12 cellular contexts compared by ENCODE assay signal in the genomic region with DNA sequence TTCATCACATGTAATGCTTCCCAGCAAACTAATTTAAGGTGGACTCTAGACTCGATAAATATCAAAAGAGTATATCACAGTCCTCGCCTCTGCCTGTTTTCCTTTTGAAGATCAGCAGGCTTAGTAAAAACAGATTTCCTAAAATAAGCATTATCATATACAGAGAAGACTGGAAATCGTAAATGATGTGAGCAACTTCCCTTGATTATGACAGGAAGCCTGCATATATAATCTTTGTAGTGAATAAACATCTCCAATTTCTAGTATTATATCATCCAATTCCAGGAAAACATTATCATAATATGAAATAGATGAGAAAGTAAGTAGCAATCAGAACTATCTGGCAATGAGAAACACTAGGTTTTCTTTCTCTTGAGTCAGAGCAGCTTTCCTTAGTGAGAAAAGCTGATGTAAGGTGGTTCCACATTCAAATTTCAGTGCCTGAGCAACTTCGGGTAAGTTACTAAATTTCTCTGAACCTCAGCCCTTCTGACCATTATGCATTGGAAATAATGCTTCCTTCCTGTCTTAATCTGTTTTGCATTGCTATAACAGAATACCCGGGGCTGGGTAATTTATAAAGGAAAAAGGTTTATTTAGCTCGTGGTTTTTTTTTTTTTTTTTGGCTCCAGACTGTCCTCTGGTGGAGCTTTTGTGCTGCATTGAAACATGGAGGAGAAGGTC. TPM values are rescaled to one million over a fixed set of nuclear protein-coding genes. Genes with fewer than 3 reads are reported as not detected.
DNase-seq lines count a peak whose midpoint lies in the region; ATAC-seq and TF ChIP-seq lines count a peak whose summit lies in the region.
"Had no signal": no experiment of that assay in that cellular context is flagged by ENCODE, and none has a peak within 500 bp of the region (broad histone marks: within the 10 kb centered on the region; RNA-seq: fewer than 3 reads in every experiment).

No MANE protein-coding gene starts in this region.

- H2BK20ac ChIP-seq in IMR-90 (ENCODE audit: low read depth, low read length), result no peak overlapping the region

- DNase-seq in SK-N-SH (no peak), IMR-90 (no peak), astrocyte of the cerebellum (ENCODE audit: low read depth) (no peak), neural crest cell (ENCODE audit: low read depth, low spot score) (no peak), CD14-positive monocyte (ENCODE audit: low spot score) (no peak), NCI-H1092 treated with DMSO at 0.1 percent for 48 hours (lab: John Stamatoyannopoulos, UW) (no peak), dorsolateral prefrontal cortex (no peak)
- DNase-seq: activated CD4-positive, alpha-beta T cell treated with anti-CD3 and anti-CD28 coated beads for 4 hours; amniotic stem cell; naive thymus-derived CD4-positive, alpha-beta T cell; NCI-H2171 treated with DMSO at 0.1 percent for 48 hours had no signal

- no peaks in the 10 kb centered on the region for H3K79me2 ChIP-seq in SK-N-SH (ENCODE audit: insufficient read depth)

- no peaks in the 10 kb centered on the region for H3F3A ChIP-seq in SK-N-SH (replicated peaks; ENCODE audit: insufficient read depth)

- H3K18ac ChIP-seq in IMR-90 (ENCODE audit: low read depth, low read length), result no peak overlapping the region

- H2BK120ac ChIP-seq in IMR-90 (ENCODE audit: low read depth, low read length), result no peak overlapping the region

- ATAC-seq in SK-N-SH treated with all-trans-retinoic acid at 6 μM for 48 hours (no peak), IMR-90 (ENCODE audit: low read depth) (no peak)
- ATAC-seq: naive thymus-derived CD4-positive, alpha-beta T cell had no signal

- H3K27ac ChIP-seq in SK-N-SH (ENCODE audit: low read depth in 2 of 2, low read length in 1 of 2) (no peak overlapping the region), IMR-90 (ENCODE audit: insufficient read depth, low read length) (no peak overlapping the region), dorsolateral prefrontal cortex (no peak overlapping the region)

- no peaks in the 10 kb centered on the region for H3K36me3 ChIP-seq in SK-N-SH (replicated peaks in 1 of 2; ENCODE audit: control insufficient read depth in 1 of 2, insufficient read depth in 2 of 2, low read length in 1 of 2)
- no peaks in the 10 kb centered on the region for H3K36me3 ChIP-seq in IMR-90 (ENCODE audit: control insufficient read depth, insufficient read depth, low read length)

- H3K9me2 ChIP-seq in SK-N-SH, result no peaks in the 10 kb centered on the region

- no peaks in the 10 kb centered on the region for H3K27me3 Mint-ChIP-seq in neural crest cell (ENCODE audit: low read depth)
- H3K27me3 Mint-ChIP-seq in CD14-positive monocyte (ENCODE audit: low read depth in 3 of 3), result peaks cover 0 to 2% (median 0%) of the 10 kb centered on the region in 3 donors

- H3K4me3 Mint-ChIP-seq in neural crest cell (no peak overlapping the region), CD14-positive monocyte (no peak overlapping the region)
- H3K4me3 Mint-ChIP-seq: naive thymus-derived CD4-positive, alpha-beta T cell had no signal

- no peak for TF ChIP-seq POLR2A in IMR-90 (IDR thresholded peaks at IDR 0.05; ENCODE audit: low read depth, low read length)

- H3K4ac ChIP-seq in IMR-90 (ENCODE audit: low read depth, low read length), result no peak overlapping the region

- H3K9me3 ChIP-seq in SK-N-SH, result no peaks in the 10 kb centered on the region
- 0 out of 2 replicates have a peak, but pooled peaks cover 2% of the 10 kb centered on the region for H3K9me3 ChIP-seq in IMR-90 (ENCODE audit: control insufficient read depth, insufficient read depth, low read length)

- H2AFZ ChIP-seq in SK-N-SH (ENCODE audit: low read depth), result no peak overlapping the region
- H2AFZ ChIP-seq in IMR-90 (replicated peaks; ENCODE audit: low read length, poor library complexity), result no peak overlapping the region

- H3K56ac ChIP-seq in IMR-90 (ENCODE audit: extremely low read depth, insufficient read depth, low read length), result no peak overlapping the region

- H2BK5ac ChIP-seq in IMR-90 (ENCODE audit: low read depth, low read length, poor library complexity, severe bottlenecking), result no peak overlapping the region

- H3K36me3 Mint-ChIP-seq in neural crest cell (ENCODE audit: low read depth), result peaks cover 10% of the 10 kb centered on the region
- peaks cover 0 to 2% of the 10 kb centered on the region in 2 donors for H3K36me3 Mint-ChIP-seq in CD14-positive monocyte

- H3K4me2 ChIP-seq in SK-N-SH, result no peak overlapping the region
- no peak overlapping the region for H3K4me2 ChIP-seq in IMR-90 (ENCODE audit: low read depth, low read length)

- no peak overlapping the region for H4K5ac ChIP-seq in IMR-90 (ENCODE audit: low read depth, low read length)

- no peak overlapping the region for H3K23ac ChIP-seq in IMR-90 (ENCODE audit: low read depth, low read length)

- in situ Hi-C loops in IMR-90 (cut with MboI; ENCODE audit: low sequenced_read_pairs), result no loop called here
- in situ Hi-C loops in astrocyte of the cerebellum (cut with HindIII; ENCODE audit: low sequenced_read_pairs), result no loop called here

- no peaks in the 10 kb centered on the region for H4K20me1 ChIP-seq in SK-N-SH (ENCODE audit: insufficient read depth)
- H4K20me1 ChIP-seq in IMR-90 (ENCODE audit: insufficient read depth, low read length), result no peaks in the 10 kb centered on the region

- POLR2A ChIA-PET in SK-N-SH (lab: Yijun Ruan, JAX) (no interaction called here), IMR-90 (lab: Charles Lee; ENCODE audit: unreplicated experiment) (interaction anchor here (0.6 kb wide), 1 partner anchor 1092 kb away, joined by 13 read pairs; no protein-coding TSS in a partner anchor)

- dilution Hi-C loops in IMR-90 (cut with HindIII; ENCODE audit: low sequenced_read_pairs, unreplicated experiment), result no loop called here

- TF ChIP-seq RAD21 in SK-N-SH (IDR thresholded peaks at IDR 0.05; ENCODE audit: low read length), result no peak
- no peak for TF ChIP-seq RAD21 in IMR-90 (IDR thresholded peaks at IDR 0.05; ENCODE audit: low read length)

- H3K27ac Mint-ChIP-seq in neural crest cell (ENCODE audit: unreplicated experiment) (no peak overlapping the region), CD14-positive monocyte (no peak overlapping the region)
- H3K27ac Mint-ChIP-seq: naive thymus-derived CD4-positive, alpha-beta T cell had no signal

- peak; percentile 35; the same call in 1 of the 2 replicates for TF ChIP-seq CTCF in SK-N-SH (IDR thresholded peaks at IDR 0.05)
- peak; percentile 20; the same call in 1 of the 2 replicates for TF ChIP-seq CTCF in IMR-90 (conservative IDR thresholded peaks at IDR 0.05; ENCODE audit: low read depth, low read length)
- peak; percentile 41 for TF ChIP-seq CTCF in astrocyte of the cerebellum (IDR thresholded peaks at IDR 0.05; ENCODE audit: low read depth, low read length, missing control alignments)
- peak; percentile 24 for TF ChIP-seq CTCF in neural crest cell (conservative IDR thresholded peaks at IDR 0.05)
- no peak for TF ChIP-seq CTCF in CD14-positive monocyte (IDR thresholded peaks at IDR 0.05)
- peak in 22 of 56 donors; percentile 7 to 36 (median 19) for TF ChIP-seq CTCF in dorsolateral prefrontal cortex (IDR thresholded peaks at IDR 0.05 in 54 of 56, conservative IDR thresholded peaks at IDR 0.05 in 2 of 56; ENCODE audit: low read depth in 1 of 56, partially characterized antibody in 56 of 56)

- H4K8ac ChIP-seq in IMR-90 (ENCODE audit: low read depth in 2 of 2, low read length in 2 of 2), result no peak overlapping the region

- CTCF ChIA-PET in SK-N-SH (lab: Yijun Ruan, JAX), result no interaction called here
- CTCF ChIA-PET in IMR-90 (lab: Yijun Ruan, JAX), result interaction anchor here (0.8 kb wide), 2 partner anchors 11 to 38 kb away, joined by 3 to 4 read pairs; no protein-coding TSS in a partner anchor

- BruUV-seq in IMR-90 (replicated peaks; lab: Mats Ljungman, UMichigan), result no TSS peak

- no peak overlapping the region for H4K91ac ChIP-seq in IMR-90 (ENCODE audit: insufficient read depth, low read depth, low read length)

- H3K14ac ChIP-seq in IMR-90 (replicated peaks; ENCODE audit: low read depth, low read length), result no peak overlapping the region

- no peak overlapping the region for H2AK9ac ChIP-seq in IMR-90 (replicated peaks; ENCODE audit: low read depth, low read length, poor library complexity)

- no peaks in the 10 kb centered on the region for H3K79me1 ChIP-seq in IMR-90 (ENCODE audit: low read depth in 1 of 2, low read length in 2 of 2)

- H3K4me1 Mint-ChIP-seq in neural crest cell (peaks cover 8% of the 10 kb centered on the region), CD14-positive monocyte (no peaks in the 10 kb centered on the region)

- no peaks in the 10 kb centered on the region for H3K9me1 ChIP-seq in IMR-90 (ENCODE audit: insufficient read depth, low read length)

- WGBS in SK-N-SH (ENCODE audit: low lambda C conversion rate), result 40% methylated on average over 6 of the region's 6 CpGs
- no CpG with 5 or more reads among the region's 6 CpGs for WGBS in IMR-90 (ENCODE audit: extremely low coverage in 2 of 2, insufficient read length in 1 of 2), 2 experiments

- H3K9ac ChIP-seq in SK-N-SH, result no peak overlapping the region
- H3K9ac ChIP-seq in IMR-90 (ENCODE audit: low read depth, low read length), result no peak overlapping the region

- H2BK15ac ChIP-seq in IMR-90 (ENCODE audit: low read depth, low read length), result no peak overlapping the region

- H3K4me3 ChIP-seq in SK-N-SH (ENCODE audit: low read depth in 2 of 2, low read length in 1 of 2) (no peak overlapping the region; a peak in 1 of 4 replicates), IMR-90 (ENCODE audit: insufficient read depth, low read depth, low read length) (no peak overlapping the region), astrocyte of the cerebellum (ENCODE audit: low read depth, low read length) (no peak overlapping the region), dorsolateral prefrontal cortex (no peak overlapping the region)

- H2AK5ac ChIP-seq in IMR-90 (ENCODE audit: low read depth, low read length), result no peak overlapping the region

- no peak for TF ChIP-seq EP300 in SK-N-SH (IDR thresholded peaks at IDR 0.05; ENCODE audit: borderline replicate concordance in 1 of 2, low read depth in 1 of 2, low read length in 1 of 2)

- H3K4me1 ChIP-seq in SK-N-SH (ENCODE audit: control insufficient read depth in 1 of 2, insufficient read depth in 2 of 2, low read depth in 1 of 2, low read length in 1 of 2) (no peaks in the 10 kb centered on the region), IMR-90 (ENCODE audit: control insufficient read depth, insufficient read depth, low read length) (no peaks in the 10 kb centered on the region)

- H3K9me3 Mint-ChIP-seq in neural crest cell (peaks cover 13% of the 10 kb centered on the region), CD14-positive monocyte (peaks cover 26 to 46% (median 34%) of the 10 kb centered on the region in 7 donors)

- intact Hi-C loops in IMR-90 (cut with micrococcal nuclease) (no loop called here), CD14-positive monocyte (cut with micrococcal nuclease) (no loop called here), dorsolateral prefrontal cortex (cut with DNase I) (no loop called here)

- H3K27me3 ChIP-seq in SK-N-SH (ENCODE audit: insufficient read depth) (no peaks in the 10 kb centered on the region), IMR-90 (ENCODE audit: control insufficient read depth, insufficient read depth, low read length) (peaks cover 12% of the 10 kb centered on the region), dorsolateral prefrontal cortex (no peaks in the 10 kb centered on the region)

RNA-seq across cellular contexts. Expression of gene POU2F1, which starts 12.6 kb away (rescaled TPM):
- polyA plus RNA-seq in SK-N-SH (2012; rRNA removed), result 1.2 and 1.5 TPM in 2 replicates
- polyA plus RNA-seq in SK-N-SH (2012; cell fraction: cytosol; rRNA removed), result 0.82 and 0.96 TPM in 2 replicates
- 4.1 and 7.3 TPM in 2 replicates for polyA plus RNA-seq in SK-N-SH (2012; cell fraction: nucleus; rRNA removed)
- 3.4 and 4.4 TPM in 2 replicates for total RNA-seq in IMR-90 (2012; rRNA removed)
- 1.0 and 1.2 TPM in 2 replicates for polyA plus RNA-seq in IMR-90 (2012; rRNA removed)
- 0.32 and 0.75 TPM in 2 replicates for polyA plus RNA-seq in IMR-90 (2012; cell fraction: cytosol; rRNA removed)
- 3.5 and 6.8 TPM in 2 replicates for polyA plus RNA-seq in IMR-90 (2012; cell fraction: nucleus; rRNA removed; ENCODE audit: low replicate concordance)
- 40.1 and 52.6 TPM in 2 replicates for total RNA-seq in neural crest cell
- polyA plus RNA-seq in CD14-positive monocyte, result 1 to 10 TPM; 2.3 to 4.2 TPM
- total RNA-seq in dorsolateral prefrontal cortex, result 10 to 100 TPM; 14.7 to 50.1 (median 30.5) TPM
